Comparison of ENCODE assay signal across 28 cellular contexts in the genomic region with DNA sequence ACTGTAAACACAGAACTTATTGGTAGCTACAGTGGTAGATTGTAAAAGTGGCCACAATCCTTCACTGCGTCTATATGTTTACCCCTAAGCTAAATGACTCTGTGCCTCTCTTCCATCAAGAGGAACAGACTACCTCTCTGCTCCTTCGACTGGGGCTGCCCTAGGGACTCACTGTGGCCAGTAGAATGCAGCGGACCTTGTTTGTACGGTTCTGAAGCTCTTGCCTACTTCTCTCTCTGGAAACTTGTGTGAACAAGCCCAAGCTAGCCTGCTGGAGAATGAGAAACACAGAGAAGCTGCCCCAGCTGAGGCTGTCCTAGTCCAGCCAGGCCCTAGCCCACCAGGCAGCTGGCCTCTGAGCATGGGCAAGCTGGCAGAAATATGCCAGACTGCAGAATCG.
DNase-seq lines count a peak whose midpoint lies in the region; ATAC-seq, FAIRE-seq and TF ChIP-seq lines count a peak whose summit lies in the region.
"Had no signal": no experiment of that assay in that cellular context is flagged by ENCODE, and none has a peak within 500 bp of the region (broad histone marks: within the 10 kb centered on the region; RNA-seq: fewer than 3 reads in every experiment).

No MANE protein-coding gene starts in this region.

- no peak overlapping the region for H3K27ac ChIP-seq in keratinocyte (ENCODE audit: control insufficient read depth, insufficient read depth, low read length)
- H3K27ac ChIP-seq in coronary artery, result no peak overlapping the region
- H3K27ac ChIP-seq: left ventricle myocardium inferior, uterus had no signal

- H3K4me1 ChIP-seq in keratinocyte (ENCODE audit: control insufficient read depth, extremely low read depth, insufficient read depth, low read length), result peaks cover 13% of the 10 kb centered on the region
- H3K4me1 ChIP-seq: left ventricle myocardium inferior, uterus had no signal

- H3K36me3 Mint-ChIP-seq in MCF 10A (ENCODE audit: insufficient read depth, unreplicated experiment), result peaks cover 4% of the 10 kb centered on the region
- H3K36me3 Mint-ChIP-seq in stimulated activated memory B cell treated with anti-CD40 and anti-IgM and Interleukin-4, amounts not matched to agents 10 μg/mL and 1 μg/mL and 100 μg/mL, for 72 hours, result peaks cover 13% of the 10 kb centered on the region
- H3K36me3 Mint-ChIP-seq: activated naive CD8-positive, alpha-beta T cell; IgD-negative memory B cell; T-cell had no signal

- POLR2A ChIA-PET in MCF 10A (lab: Yijun Ruan, JAX), result interaction anchor here (0.8 to 2.3 kb wide), 5 partner anchors 10 to 102 kb away, joined by 3 to 15 read pairs (median 10); no protein-coding TSS in a partner anchor

- no peaks in the 10 kb centered on the region for H4K20me1 ChIP-seq in keratinocyte (ENCODE audit: control insufficient read depth, extremely low read depth, insufficient read depth, low read length)

- CTCF ChIA-PET in MCF 10A (lab: Yijun Ruan, JAX), result interaction anchor here (0.6 to 1.5 kb wide), 9 partner anchors 8 to 832 kb away, joined by 3 to 9 read pairs (median 3); no protein-coding TSS in a partner anchor

- no peak overlapping the region for H3K4me3 Mint-ChIP-seq in MCF 10A (ENCODE audit: unreplicated experiment)
- no peak overlapping the region for H3K4me3 Mint-ChIP-seq in stimulated activated memory B cell treated with anti-CD40 and anti-IgM and Interleukin-4, amounts not matched to agents 10 μg/mL and 1 μg/mL and 100 μg/mL, for 72 hours
- H3K4me3 Mint-ChIP-seq: activated naive CD8-positive, alpha-beta T cell; IgD-negative memory B cell; T-cell had no signal

- DNase-seq in ELF-1 (ENCODE audit: low read depth, low spot score) (peak; percentile 59), MCF 10A (ENCODE audit: unreplicated experiment) (no peak), keratinocyte (ENCODE audit: low read depth, low spot score) (no peak), coronary artery (ENCODE audit: low spot score) (no peak), putamen (ENCODE audit: low spot score) (no peak), superior temporal gyrus (ENCODE audit: extremely low spot score) (no peak), activated gamma-delta T cell treated with Interleukin-2 at 50 U/mL for 16 hours (no peak)
- DNase-seq: activated CD4-positive, alpha-beta T cell treated with anti-CD3 and anti-CD28 coated beads, Interleukin-2, amount 50 U/mL, for 1 hour; activated CD4-positive, CD25-positive, alpha-beta regulatory T cell; activated effector memory CD4-positive, alpha-beta T cell treated with Interleukin-2 at 50 U/mL for 16 hours; activated T-cell treated with anti-CD3 and anti-CD28 coated beads, Interleukin-2, amount 50 U/mL, for 1 hour; AML-193; DMS153; effector memory CD4-positive, alpha-beta T cell; erythroblast; head of caudate nucleus; islet precursor cell; left ventricle myocardium inferior; NCI-H146; NCI-H510A; nucleus accumbens; stimulated activated naive CD4-positive, alpha-beta T cell treated with Interleukin-2 at 50 U/mL for 16 hours; T-cell; uterus had no signal

- FAIRE-seq in keratinocyte (lab: Jason Lieb, UNC), result peak; percentile 29
- FAIRE-seq: GM12891 had no signal

- H3K9ac ChIP-seq in keratinocyte (ENCODE audit: control insufficient read depth, extremely low read depth, insufficient read depth, low read length), result no peak overlapping the region

- H3K4me1 Mint-ChIP-seq in MCF 10A (ENCODE audit: insufficient read depth, unreplicated experiment), result peaks cover 20% of the 10 kb centered on the region
- H3K4me1 Mint-ChIP-seq in stimulated activated memory B cell treated with anti-CD40 and anti-IgM and Interleukin-4, amounts not matched to agents 10 μg/mL and 1 μg/mL and 100 μg/mL, for 72 hours, result peaks cover 53% of the 10 kb centered on the region

- no TSS peak for BruUV-seq in MCF 10A (replicated peaks; lab: Mats Ljungman, UMichigan)

- dilution Hi-C loops in keratinocyte (cut with MboI; ENCODE audit: extremely low pct_ligation_motif_present, low sequenced_read_pairs), result no loop called here

- peak overlapping the region; percentile 65 for H3K4me2 ChIP-seq in keratinocyte (ENCODE audit: control insufficient read depth, extremely low read depth, insufficient read depth, low read depth, low read length)

- no peaks in the 10 kb centered on the region for H3K27me3 Mint-ChIP-seq in MCF 10A (ENCODE audit: insufficient read depth, unreplicated experiment)
- no peaks in the 10 kb centered on the region for H3K27me3 Mint-ChIP-seq in stimulated activated memory B cell treated with anti-CD40 and anti-IgM and Interleukin-4, amounts not matched to agents 10 μg/mL and 1 μg/mL and 100 μg/mL, for 72 hours
- H3K27me3 Mint-ChIP-seq: IgD-negative memory B cell had no signal

- H3K27ac Mint-ChIP-seq in MCF 10A (ENCODE audit: low read depth, unreplicated experiment), result peak overlapping the region; percentile 35
- H3K27ac Mint-ChIP-seq in stimulated activated memory B cell treated with anti-CD40 and anti-IgM and Interleukin-4, amounts not matched to agents 10 μg/mL and 1 μg/mL and 100 μg/mL, for 72 hours, result peak overlapping the region; percentile 50
- H3K27ac Mint-ChIP-seq: activated naive CD8-positive, alpha-beta T cell; T-cell had no signal

- H3K4me3 ChIP-seq in keratinocyte (ENCODE audit: control insufficient read depth in 2 of 3, extremely low read depth in 1 of 3, insufficient read depth in 2 of 3, low read depth in 1 of 3, low read length in 3 of 3) (no peak overlapping the region), coronary artery (no peak overlapping the region)
- H3K4me3 ChIP-seq: left ventricle myocardium inferior, uterus had no signal

- no peaks in the 10 kb centered on the region for H3K9me3 Mint-ChIP-seq in MCF 10A (ENCODE audit: unreplicated experiment)
- no peaks in the 10 kb centered on the region for H3K9me3 Mint-ChIP-seq in stimulated activated memory B cell treated with anti-CD40 and anti-IgM and Interleukin-4, amounts not matched to agents 10 μg/mL and 1 μg/mL and 100 μg/mL, for 72 hours
- H3K9me3 Mint-ChIP-seq: IgD-negative memory B cell, T-cell had no signal

- TF ChIP-seq CTCF in MCF 10A (IDR thresholded peaks at IDR 0.05; ENCODE audit: unreplicated experiment), result no peak
- no peak for TF ChIP-seq CTCF in keratinocyte (optimal IDR thresholded peaks at IDR 0.05 in 1 of 3, IDR thresholded peaks at IDR 0.05 in 1 of 3, conservative IDR thresholded peaks at IDR 0.05 in 1 of 3; ENCODE audit: extremely low read depth in 1 of 3, insufficient read depth in 2 of 3, low read length in 3 of 3)
- TF ChIP-seq CTCF in coronary artery (IDR thresholded peaks at IDR 0.05), result no peak

- no peaks in the 10 kb centered on the region for H3K27me3 ChIP-seq in keratinocyte (ENCODE audit: control insufficient read depth, extremely low read depth, insufficient read depth, low read length)
- H3K27me3 ChIP-seq: uterus had no signal

- H3K79me2 ChIP-seq in keratinocyte (ENCODE audit: control insufficient read depth, insufficient read depth, low read length), result no peaks in the 10 kb centered on the region

- H3K9me3 ChIP-seq in keratinocyte (ENCODE audit: control insufficient read depth, low read depth, low read length), result no peaks in the 10 kb centered on the region
- H3K9me3 ChIP-seq: left ventricle myocardium inferior, uterus had no signal

- H3K9me1 ChIP-seq in keratinocyte (ENCODE audit: control insufficient read depth, extremely low read depth, insufficient read depth, low read length), result no peaks in the 10 kb centered on the region

- peak overlapping the region; percentile 61 for H2AFZ ChIP-seq in keratinocyte (ENCODE audit: control insufficient read depth, low read length)

- intact Hi-C loops in MCF 10A (cut with micrococcal nuclease), result no loop called here

- ATAC-seq in stimulated activated memory B cell treated with anti-CD40 and anti-IgM and Interleukin-4, amounts not matched to agents 10 μg/mL and 1 μg/mL and 100 μg/mL, for 72 hours, result peak; percentile 8
- ATAC-seq: T-cell had no signal

- no peaks in the 10 kb centered on the region for H3K36me3 ChIP-seq in keratinocyte (ENCODE audit: control insufficient read depth in 2 of 2, extremely low read depth in 1 of 2, insufficient read depth in 2 of 2, low read length in 2 of 2)
- H3K36me3 ChIP-seq: left ventricle myocardium inferior, uterus had no signal
